In genomic region chr4:172173206-172173605, GRCh38 we compare ENCODE assay signal across 21 cellular contexts.
DNase-seq lines count a peak whose midpoint lies in the region; ATAC-seq and TF ChIP-seq lines count a peak whose summit lies in the region.
"Had no signal": no experiment of that assay in that cellular context is flagged by ENCODE, and none has a peak within 500 bp of the region (broad histone marks: within the 10 kb centered on the region; RNA-seq: fewer than 3 reads in every experiment).

No MANE protein-coding gene starts in this region.

- no peak overlapping the region for H2BK5ac ChIP-seq in mesendoderm (ENCODE audit: low read length)

- H3K18ac ChIP-seq in mesendoderm (ENCODE audit: low read length) = no peak overlapping the region

- H3K4me3 ChIP-seq in endodermal cell (ENCODE audit: low read length) = no peak overlapping the region
- H3K4me3 ChIP-seq in mesendoderm (ENCODE audit: low read length) = no peak overlapping the region
- H3K4me3 ChIP-seq: SJSA1 had no signal

- no peak overlapping the region for H4K5ac ChIP-seq in mesendoderm (ENCODE audit: low read length)

- H3K9me3 ChIP-seq in endodermal cell (ENCODE audit: control insufficient read depth, low read length) = no peaks in the 10 kb centered on the region
- H3K9me3 ChIP-seq: SJSA1 had no signal

- H3K23ac ChIP-seq in mesendoderm (ENCODE audit: low read length) = no peak overlapping the region

- H3K27me3 ChIP-seq in endodermal cell (ENCODE audit: control insufficient read depth, insufficient read depth, low read length, poor library complexity, severe bottlenecking) = no peaks in the 10 kb centered on the region
- no peaks in the 10 kb centered on the region for H3K27me3 ChIP-seq in mesendoderm (ENCODE audit: insufficient read depth, low read length, poor library complexity)
- H3K27me3 ChIP-seq: SJSA1 had no signal

- H3K9ac ChIP-seq in endodermal cell (ENCODE audit: extremely low read depth, low read length, poor library complexity, severe bottlenecking) = no peak overlapping the region
- no peak overlapping the region for H3K9ac ChIP-seq in mesendoderm (ENCODE audit: low read length)

- no peak overlapping the region for H3K4ac ChIP-seq in mesendoderm (ENCODE audit: low read depth, low read length)

- H3K4me1 ChIP-seq in endodermal cell (ENCODE audit: control insufficient read depth, insufficient read depth, low read length) (no peaks in the 10 kb centered on the region), mesendoderm (ENCODE audit: control insufficient read depth, low read depth, low read length) (no peaks in the 10 kb centered on the region)
- H3K4me1 ChIP-seq: SJSA1 had no signal

- no peak overlapping the region for H2BK15ac ChIP-seq in mesendoderm (replicated peaks; ENCODE audit: low read depth)

- no peaks in the 10 kb centered on the region for H3K79me2 ChIP-seq in mesendoderm (ENCODE audit: control insufficient read depth, insufficient read depth, low read length)

- 83 to 86% methylated on average over 3 to 4 of the region's 4 CpGs for WGBS in endodermal cell (ENCODE audit: insufficient coverage in 1 of 2, insufficient read length in 1 of 2), 2 experiments
- WGBS in mesendoderm (ENCODE audit: extremely low coverage, insufficient coverage, low lambda C conversion rate) = no CpG with 5 or more reads among the region's 4 CpGs

- no peak for ATAC-seq in GM18517 (IDR thresholded peaks at IDR 0.05; ENCODE audit: unreplicated experiment)

- H3K4me3 Mint-ChIP-seq in endodermal cell = no peak overlapping the region
- H3K4me3 Mint-ChIP-seq: CD8-positive, alpha-beta memory T cell had no signal

- no peaks in the 10 kb centered on the region for H3K79me1 ChIP-seq in mesendoderm (ENCODE audit: low read length)

- no peak overlapping the region for H2BK120ac ChIP-seq in mesendoderm (ENCODE audit: low read depth, low read length)

- H2AK5ac ChIP-seq in mesendoderm (ENCODE audit: low read length) = no peak overlapping the region

- TF ChIP-seq CTCF in endodermal cell (conservative IDR thresholded peaks at IDR 0.05) = no peak

- no peaks in the 10 kb centered on the region for H3K36me3 Mint-ChIP-seq in endodermal cell (ENCODE audit: low read depth)
- H3K36me3 Mint-ChIP-seq: CD8-positive, alpha-beta memory T cell had no signal

- no peak overlapping the region for H3K56ac ChIP-seq in mesendoderm (ENCODE audit: low read length)

- H3K27ac Mint-ChIP-seq in endodermal cell = no peak overlapping the region
- H3K27ac Mint-ChIP-seq: CD8-positive, alpha-beta memory T cell had no signal

- no peak overlapping the region for H4K8ac ChIP-seq in mesendoderm (ENCODE audit: low read depth, low read length)

- H3K27ac ChIP-seq in endodermal cell (ENCODE audit: low read depth, low read length) = no peak overlapping the region
- H3K27ac ChIP-seq in mesendoderm (ENCODE audit: low read depth, low read length) = no peak overlapping the region
- H3K27ac ChIP-seq: C4-2B, SJSA1 had no signal

- H3K36me3 ChIP-seq in endodermal cell (ENCODE audit: control insufficient read depth, insufficient read depth, low read length) (no peaks in the 10 kb centered on the region), mesendoderm (ENCODE audit: control insufficient read depth, insufficient read depth, low read length) (no peaks in the 10 kb centered on the region)
- H3K36me3 ChIP-seq: SJSA1 had no signal

- H3K27me3 Mint-ChIP-seq in endodermal cell (ENCODE audit: insufficient read depth) = no peaks in the 10 kb centered on the region
- H3K27me3 Mint-ChIP-seq: CD8-positive, alpha-beta memory T cell had no signal

- no peak overlapping the region for H3K4me2 ChIP-seq in mesendoderm (ENCODE audit: low read length)

- DNase-seq in EH (ENCODE audit: low read depth) (peak; percentile 28), SK-MEL-5 (ENCODE audit: low read depth, low spot score) (peak; percentile 11), endodermal cell (peak; percentile 53), mesendoderm (peak; percentile 27), NCI-H510A treated with DMSO at 0.1 percent for 48 hours (lab: John Stamatoyannopoulos, UW) (no peak), HK-2 (ENCODE audit: unreplicated experiment) (no peak)
- DNase-seq: 8988T; AML-193; Calu3; CD8-positive, alpha-beta memory T cell; DMS153; GDM1; MV-4-11; NCI-H1105 treated with DMSO at 0.1 percent for 48 hours; NCI-H2029 treated with DMSO at 0.1 percent for 48 hours; NCI-H226; NCI-H524; OCI-M1 had no signal

- peaks cover 12% of the 10 kb centered on the region for H3K4me1 Mint-ChIP-seq in endodermal cell
- H3K4me1 Mint-ChIP-seq: CD8-positive, alpha-beta memory T cell had no signal

- no peaks in the 10 kb centered on the region for H3K9me3 Mint-ChIP-seq in endodermal cell

- in situ Hi-C loops in SK-MEL-5 (cut with HindIII; ENCODE audit: low pct_unique_long_range_greater_than_20kb, low sequenced_read_pairs) = no loop called here

Comparison
In these comparisons a context has a peak if more than half of its experiments do, and no peak if none do; other contexts are left out.
1. DNase-seq: peak in EH (single experiment), SK-MEL-5 (single experiment), endodermal cell (single experiment) and mesendoderm (single experiment); none in NCI-H510A treated with DMSO at 0.1 percent for 48 hours (single experiment) and HK-2 (single experiment).